ENCODE assay signal across 25 cellular contexts in the genomic region with DNA sequence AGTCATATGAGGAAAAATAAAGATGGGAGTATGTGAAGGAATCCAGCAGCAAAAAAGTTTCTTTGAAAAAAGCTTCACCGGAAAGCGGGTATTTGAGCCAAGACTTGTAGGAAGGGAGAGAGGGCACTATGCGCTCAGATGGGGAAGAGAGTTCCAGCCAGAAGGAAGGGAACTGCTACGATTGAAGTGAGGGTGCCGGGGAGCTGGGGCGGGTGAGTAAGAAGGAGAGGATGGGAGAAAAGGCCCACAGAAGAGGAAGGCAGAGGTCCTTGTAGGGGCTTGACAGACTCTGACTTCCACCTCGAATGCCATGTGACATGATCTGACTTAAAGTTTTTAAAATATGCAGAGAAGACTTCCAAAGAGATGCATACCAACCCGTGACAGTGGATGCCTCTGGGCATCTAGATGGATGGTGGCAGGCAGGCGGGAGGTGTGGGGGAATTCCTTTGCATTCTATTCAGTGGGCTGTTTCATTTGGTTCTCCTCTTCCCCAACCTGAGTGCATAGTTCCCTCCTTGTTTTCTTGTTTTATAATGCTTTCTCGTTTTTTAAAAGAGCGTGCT. TPM values are rescaled to one million over a fixed set of nuclear protein-coding genes. Genes with fewer than 3 reads are reported as not detected.
DNase-seq lines count a peak whose midpoint lies in the region; ATAC-seq and TF ChIP-seq lines count a peak whose summit lies in the region.
"Had no signal": no experiment of that assay in that cellular context is flagged by ENCODE, and none has a peak within 500 bp of the region (broad histone marks: within the 10 kb centered on the region; RNA-seq: fewer than 3 reads in every experiment).

No MANE protein-coding gene starts in this region.

- no peak overlapping the region for H3K23ac ChIP-seq in trophoblast cell (ENCODE audit: low read length)

- no peaks in the 10 kb centered on the region for H3F3A ChIP-seq in SK-N-SH (replicated peaks; ENCODE audit: insufficient read depth)

- H3K4me3 ChIP-seq in SK-N-SH (ENCODE audit: low read depth in 2 of 2, low read length in 1 of 2), result no peak overlapping the region
- no peak overlapping the region for H3K4me3 ChIP-seq in trophoblast cell (ENCODE audit: low read depth, low read length)
- H3K4me3 ChIP-seq in colonic mucosa, result no peak overlapping the region
- H3K4me3 ChIP-seq: BLaER1 had no signal

- H2BK12ac ChIP-seq in trophoblast cell (ENCODE audit: low read length), result no peak overlapping the region

- H3K9me3 ChIP-seq in SK-N-SH (no peaks in the 10 kb centered on the region), trophoblast cell (ENCODE audit: insufficient read depth, low read depth, low read length) (no peaks in the 10 kb centered on the region), colonic mucosa (no peaks in the 10 kb centered on the region)
- H3K9me3 ChIP-seq: BLaER1, Caco-2 had no signal

- 82% methylated on average over 11 of the region's 11 CpGs for WGBS in SK-N-SH (ENCODE audit: low lambda C conversion rate)
- no CpG with 5 or more reads among the region's 11 CpGs for WGBS in trophoblast cell (ENCODE audit: extremely low coverage, insufficient coverage, insufficient read length)

- no peaks in the 10 kb centered on the region for H3K27me3 ChIP-seq in SK-N-SH (ENCODE audit: insufficient read depth)
- no peaks in the 10 kb centered on the region for H3K27me3 ChIP-seq in trophoblast cell (ENCODE audit: insufficient read depth, low read length)
- H3K27me3 ChIP-seq in colonic mucosa, result no peaks in the 10 kb centered on the region
- H3K27me3 ChIP-seq: BLaER1 had no signal

- H2AK5ac ChIP-seq in trophoblast cell (ENCODE audit: low read length), result no peak overlapping the region

- no peaks in the 10 kb centered on the region for H3K36me3 ChIP-seq in SK-N-SH (replicated peaks in 1 of 2; ENCODE audit: control insufficient read depth in 1 of 2, insufficient read depth in 2 of 2, low read length in 1 of 2)
- H3K36me3 ChIP-seq in trophoblast cell (ENCODE audit: control insufficient read depth in 1 of 2, insufficient read depth in 2 of 2, low read length in 2 of 2), result no peaks in the 10 kb centered on the region
- H3K36me3 ChIP-seq in colonic mucosa, result no peaks in the 10 kb centered on the region
- H3K36me3 ChIP-seq: BLaER1 had no signal

- H2AFZ ChIP-seq in SK-N-SH (ENCODE audit: low read depth), result no peak overlapping the region
- no peak overlapping the region for H2AFZ ChIP-seq in trophoblast cell (ENCODE audit: insufficient read depth, low read length, poor library complexity)

- H4K12ac ChIP-seq in trophoblast cell (ENCODE audit: low read depth, low read length), result no peak overlapping the region

- H3K4me2 ChIP-seq in SK-N-SH (no peak overlapping the region), trophoblast cell (ENCODE audit: low read length) (peak overlapping the region; percentile 18)
- H3K4me2 ChIP-seq: BLaER1 had no signal

- H3K4me1 ChIP-seq in SK-N-SH (ENCODE audit: control insufficient read depth in 1 of 2, insufficient read depth in 2 of 2, low read depth in 1 of 2, low read length in 1 of 2) (no peaks in the 10 kb centered on the region; a peak in 1 of 4 replicates), trophoblast cell (ENCODE audit: control insufficient read depth in 1 of 2, insufficient read depth in 2 of 2, low read length in 2 of 2) (peaks cover 7 to 9% of the 10 kb centered on the region in 2 experiments), colonic mucosa (no peaks in the 10 kb centered on the region)
- H3K4me1 ChIP-seq: BLaER1, Caco-2 had no signal

- CTCF ChIA-PET in SK-N-SH (lab: Yijun Ruan, JAX), result no interaction called here

- H3K18ac ChIP-seq in trophoblast cell (ENCODE audit: low read length), result no peak overlapping the region

- H3K79me1 ChIP-seq in trophoblast cell (ENCODE audit: low read length), result peaks cover 2% of the 10 kb centered on the region

- no peak overlapping the region for H4K8ac ChIP-seq in trophoblast cell (ENCODE audit: low read depth, low read length)

- ATAC-seq in SK-N-SH treated with all-trans-retinoic acid at 6 μM for 48 hours (peak; percentile 49; the same call in 1 of the 3 replicates), HG03108 (IDR thresholded peaks at IDR 0.05; ENCODE audit: unreplicated experiment) (no peak)
- ATAC-seq: Panc1 had no signal

- H2BK5ac ChIP-seq in trophoblast cell (ENCODE audit: low read depth, low read length, poor library complexity), result no peak overlapping the region

- no peak for TF ChIP-seq RAD21 in SK-N-SH (IDR thresholded peaks at IDR 0.05; ENCODE audit: low read length)

- no peak overlapping the region for H3K14ac ChIP-seq in trophoblast cell (ENCODE audit: low read length)

- H3K79me2 ChIP-seq in SK-N-SH (ENCODE audit: insufficient read depth), result no peaks in the 10 kb centered on the region
- H3K79me2 ChIP-seq in trophoblast cell (ENCODE audit: control insufficient read depth, insufficient read depth, low read length, poor library complexity), result no peaks in the 10 kb centered on the region

- H3K27ac ChIP-seq in SK-N-SH (ENCODE audit: low read depth in 2 of 2, low read length in 1 of 2), result no peak overlapping the region
- H3K27ac ChIP-seq in trophoblast cell (ENCODE audit: low read depth, low read length), result no peak overlapping the region
- H3K27ac ChIP-seq in colonic mucosa, result no peak overlapping the region
- H3K27ac ChIP-seq: 22Rv1, BLaER1 had no signal

- intact Hi-C loops in colonic mucosa (cut with DNase I), result no loop called here

- no peaks in the 10 kb centered on the region for H3K9me2 ChIP-seq in SK-N-SH

- H3K4ac ChIP-seq in trophoblast cell (ENCODE audit: low read depth, low read length), result no peak overlapping the region

- H4K20me1 ChIP-seq in SK-N-SH (ENCODE audit: insufficient read depth), result no peaks in the 10 kb centered on the region
- H4K20me1 ChIP-seq: BLaER1 had no signal

- no peak for TF ChIP-seq CTCF in SK-N-SH (IDR thresholded peaks at IDR 0.05)
- TF ChIP-seq CTCF in colonic mucosa (IDR thresholded peaks at IDR 0.05), result no peak

- POLR2A ChIA-PET in SK-N-SH (lab: Yijun Ruan, JAX), result no interaction called here

- TF ChIP-seq EP300 in SK-N-SH (IDR thresholded peaks at IDR 0.05; ENCODE audit: borderline replicate concordance in 1 of 2, low read depth in 1 of 2, low read length in 1 of 2), result no peak

- no peak overlapping the region for H3K9ac ChIP-seq in SK-N-SH
- no peak overlapping the region for H3K9ac ChIP-seq in trophoblast cell (ENCODE audit: low read length)
- no peak overlapping the region for H3K9ac ChIP-seq in colonic mucosa (ENCODE audit: low read depth in 2 of 2, low read length in 2 of 2)
- H3K9ac ChIP-seq: BLaER1 had no signal

- H4K91ac ChIP-seq in trophoblast cell (ENCODE audit: low read depth, low read length), result peak overlapping the region; percentile 56

- no peak overlapping the region for H2BK120ac ChIP-seq in trophoblast cell (ENCODE audit: insufficient read depth, low read length, poor library complexity)

- DNase-seq in SK-N-SH (no peak), T1000 (lab: John Stamatoyannopoulos, UW) (peak; percentile 11), kidney glomerular epithelial cell (lab: John Stamatoyannopoulos, UW) (peak; percentile 16), trophoblast cell (peak; percentile 92), colonic mucosa (no peak), NCI-H2227 (lab: John Stamatoyannopoulos, UW; ENCODE audit: unreplicated experiment) (no peak)
- DNase-seq: ACHN; Caco-2; CD4-positive, alpha-beta T cell; DMS 273 treated with DMSO at 0.1 percent for 48 hours; DMS79 treated with DMSO at 0.1 percent for 48 hours; H7; Kasumi-1; MM.1S; NCI-H1092 treated with DMSO at 0.1 percent for 48 hours; NCI-H146; NCI-H2029; NCI-H345; NCI-H524; NCI-H774 had no signal

TF ChIP-seq in SK-N-SH treated with all-trans-retinoic acid at 6 μM for 48 hours, 23 proteins besides CTCF, POLR2A, EP300 and RAD21:
- TF ChIP-seq ARNTL (CRISPR knock-in tag; IDR thresholded peaks at IDR 0.05; ENCODE audit: borderline replicate concordance, low read depth), result no peak

TF ChIP-seq in SK-N-SH, 30 proteins besides CTCF, POLR2A, EP300 and RAD21 (continues in another document):
- no peak for TF ChIP-seq TAF1 (IDR thresholded peaks at IDR 0.05; ENCODE audit: borderline replicate concordance, low read depth, low read length)
- TF ChIP-seq TCF12 (IDR thresholded peaks at IDR 0.05), result no peak
- TF ChIP-seq MXI1 (IDR thresholded peaks at IDR 0.05; ENCODE audit: low read depth, low read length), result no peak
- TF ChIP-seq NRF1 (IDR thresholded peaks at IDR 0.05; ENCODE audit: low read depth, low read length), result no peak
- no peak for TF ChIP-seq RXRA (IDR thresholded peaks at IDR 0.05; ENCODE audit: borderline replicate concordance, low read depth)
- no peak for TF ChIP-seq MEF2A (IDR thresholded peaks at IDR 0.05; ENCODE audit: borderline replicate concordance, low read depth)
- no peak for TF ChIP-seq YY1 (IDR thresholded peaks at IDR 0.05; ENCODE audit: low read depth)
- no peak for TF ChIP-seq FOXJ3 (CRISPR knock-in tag; IDR thresholded peaks at IDR 0.05)
- TF ChIP-seq, protein P1, sequence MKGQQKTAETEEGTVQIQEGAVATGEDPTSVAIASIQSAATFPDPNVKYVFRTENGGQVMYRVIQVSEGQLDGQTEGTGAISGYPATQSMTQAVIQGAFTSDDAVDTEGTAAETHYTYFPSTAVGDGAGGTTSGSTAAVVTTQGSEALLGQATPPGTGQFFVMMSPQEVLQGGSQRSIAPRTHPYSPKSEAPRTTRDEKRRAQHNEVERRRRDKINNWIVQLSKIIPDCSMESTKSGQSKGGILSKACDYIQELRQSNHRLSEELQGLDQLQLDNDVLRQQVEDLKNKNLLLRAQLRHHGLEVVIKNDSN (IDR thresholded peaks at IDR 0.05; ENCODE audit: borderline replicate concordance, low read depth), result no peak
- TF ChIP-seq, protein P2, sequence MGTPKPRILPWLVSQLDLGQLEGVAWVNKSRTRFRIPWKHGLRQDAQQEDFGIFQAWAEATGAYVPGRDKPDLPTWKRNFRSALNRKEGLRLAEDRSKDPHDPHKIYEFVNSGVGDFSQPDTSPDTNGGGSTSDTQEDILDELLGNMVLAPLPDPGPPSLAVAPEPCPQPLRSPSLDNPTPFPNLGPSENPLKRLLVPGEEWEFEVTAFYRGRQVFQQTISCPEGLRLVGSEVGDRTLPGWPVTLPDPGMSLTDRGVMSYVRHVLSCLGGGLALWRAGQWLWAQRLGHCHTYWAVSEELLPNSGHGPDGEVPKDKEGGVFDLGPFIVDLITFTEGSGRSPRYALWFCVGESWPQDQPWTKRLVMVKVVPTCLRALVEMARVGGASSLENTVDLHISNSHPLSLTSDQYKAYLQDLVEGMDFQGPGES (IDR thresholded peaks at IDR 0.05; ENCODE audit: low read depth, low read length), result no peak

RNA-seq across cellular contexts. Expression of gene CDRT4, which starts 44.9 kb away (rescaled TPM):
- 3.8 and 4.6 TPM in 2 replicates for polyA plus RNA-seq in SK-N-SH (2012; rRNA removed)
- 0.15 and 0.39 TPM in 2 replicates for polyA plus RNA-seq in SK-N-SH (2012; cell fraction: cytosol; rRNA removed)
- 39.1 and 56.6 TPM in 2 replicates for polyA plus RNA-seq in SK-N-SH (2012; cell fraction: nucleus; rRNA removed)
- polyA plus RNA-seq in trophoblast cell (2013), result 10.1 and 12.1 TPM in 2 replicates
- total RNA-seq in colonic mucosa, result 1 to 10 TPM; 3.8 to 5.3 TPM

Comparison
In these comparisons a context has a peak if more than half of its experiments do, and no peak if none do; other contexts are left out.
1. DNase-seq: peak in T1000 (single experiment), kidney glomerular epithelial cell (single experiment) and trophoblast cell (2 of 2); none in SK-N-SH (single experiment), colonic mucosa (single experiment) and NCI-H2227 (single experiment).